In the genomic region with DNA sequence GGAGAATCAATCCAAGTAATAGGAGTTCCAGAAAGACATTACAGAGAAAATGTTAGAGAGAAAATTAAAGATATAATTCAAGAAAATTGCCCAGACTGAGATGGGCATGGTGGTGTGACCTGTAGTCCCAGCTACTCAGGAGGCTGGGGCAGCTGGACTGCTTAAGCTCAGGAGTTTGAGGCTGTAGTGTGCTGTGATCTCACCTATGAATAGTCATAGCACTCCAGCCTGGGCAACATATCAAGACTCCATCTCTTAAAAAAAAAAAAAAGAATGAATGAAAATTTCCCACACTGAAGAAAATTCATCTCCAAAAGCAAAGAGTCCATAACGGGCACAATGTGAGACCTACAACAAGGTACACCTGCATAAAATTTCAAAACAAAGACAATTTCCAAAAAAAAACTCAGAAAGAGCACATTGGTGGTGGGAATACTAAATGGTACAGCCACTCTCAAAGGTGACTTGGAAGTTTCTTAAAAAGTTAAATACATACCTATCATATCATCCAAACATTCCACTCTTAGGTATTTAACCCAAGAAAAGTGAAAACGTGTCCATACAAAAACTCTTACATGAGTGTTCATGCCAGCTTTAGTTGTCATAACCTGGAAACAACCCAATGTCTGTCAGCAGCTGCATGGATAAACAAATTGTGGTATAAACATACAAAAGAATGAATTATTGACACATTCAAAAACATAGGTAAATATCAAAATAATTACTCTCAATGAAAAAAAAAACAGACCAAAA, we compare ENCODE assay signal across 27 cellular contexts.
"Had no signal": no experiment of that assay in that cellular context is flagged by ENCODE, and none has a peak within 500 bp of the region (broad histone marks: within the 10 kb centered on the region; RNA-seq: fewer than 3 reads in every experiment).

No MANE protein-coding gene starts in this region.

- FAIRE-seq: colon had no signal

- H3K4me1 ChIP-seq: adrenal gland, body of pancreas, heart right ventricle had no signal

- H3K79me2 ChIP-seq: hepatocyte had no signal

- DNase-seq: activated CD4-positive, alpha-beta memory T cell treated with anti-CD3 and anti-CD28 coated beads for 36 hours; activated CD4-positive, alpha-beta T cell treated with anti-CD3 and anti-CD28 coated beads for 36 hours; activated CD4-positive, alpha-beta T cell treated with anti-CD3 and anti-CD28 coated beads, Interleukin-2, amount 10 ng/mL, durations not matched to agents 24 days and 14 days; activated CD4-positive, CD25-positive, alpha-beta regulatory T cell; activated CD4-positive, CD25-positive, alpha-beta regulatory T cell treated with anti-CD3 and anti-CD28 coated beads, Interleukin-2, amount 50 U/mL, for 72 hours; activated CD8-positive, alpha-beta memory T cell treated with anti-CD3 and anti-CD28 coated beads, Interleukin-2, amount 10 ng/mL, durations not matched to agents 7 days and 5 days; activated CD8-positive, alpha-beta memory T cell treated with anti-CD3 and anti-CD28 coated beads, Interleukin-2, amount 50 U/mL, for 4 hours; activated CD8-positive, alpha-beta T cell treated with anti-CD3 and anti-CD28 coated beads, Interleukin-2, amount 10 ng/mL, durations not matched to agents 7 days and 5 days; activated effector memory CD4-positive, alpha-beta T cell treated with anti-CD3 and anti-CD28 coated beads, Interleukin-2, amount 50 U/mL, for 16 hours; activated naive CD4-positive, alpha-beta T cell treated with anti-CD3 and anti-CD28 coated beads for 36 hours; activated naive CD8-positive, alpha-beta T cell treated with anti-CD3 and anti-CD28 coated beads for 36 hours; activated naive CD8-positive, alpha-beta T cell treated with anti-CD3 and anti-CD28 coated beads, Interleukin-2, amount 50 U/mL, for 24 hours; activated T-cell treated with anti-CD3 and anti-CD28 coated beads, Interleukin-2, amount 50 U/mL, for 1 hour; activated T-cell treated with anti-CD3 and anti-CD28 coated beads, Interleukin-2, amount 50 U/mL, for 48 hours; adrenal gland; amygdala; aorta; body of pancreas; dorsolateral prefrontal cortex; effector memory CD4-positive, alpha-beta T cell; foreskin melanocyte; heart right ventricle; T-helper 2 cell had no signal

- H3K27ac ChIP-seq: adrenal gland, body of pancreas, dorsolateral prefrontal cortex, gastroesophageal sphincter, heart right ventricle, hepatocyte had no signal

- H3K27me3 ChIP-seq: body of pancreas had no signal

- H3K4me2 ChIP-seq: hepatocyte had no signal

- ATAC-seq: activated CD4-positive, alpha-beta T cell treated with anti-CD3 and anti-CD28 coated beads for 36 hours; activated CD8-positive, alpha-beta memory T cell treated with anti-CD3 and anti-CD28 coated beads, Interleukin-2, amount 10 ng/mL, durations not matched to agents 7 days and 5 days; activated CD8-positive, alpha-beta T cell treated with anti-CD3 and anti-CD28 coated beads, Interleukin-2, amount 10 ng/mL, durations not matched to agents 7 days and 5 days; activated naive CD8-positive, alpha-beta T cell treated with anti-CD3 and anti-CD28 coated beads, Interleukin-2, amount 50 U/mL, for 24 hours; body of pancreas; esophagus mucosa; gastroesophageal sphincter; heart right ventricle had no signal

- H3K9me3 ChIP-seq: adrenal gland, body of pancreas, gastroesophageal sphincter, heart right ventricle had no signal

- H3K36me3 ChIP-seq: adrenal gland, gastroesophageal sphincter, heart right ventricle had no signal

- H3K4me3 ChIP-seq: adrenal gland, body of pancreas, dorsolateral prefrontal cortex, gastroesophageal sphincter, heart right ventricle, hepatocyte had no signal

- H2AFZ ChIP-seq: hepatocyte had no signal
